ENCODE assay signal across 8 cellular contexts in genomic region chr10:89327803-89328441, GRCh38. TPM values are rescaled to one million over a fixed set of nuclear protein-coding genes. Genes with fewer than 3 reads are reported as not detected.
DNase-seq lines count a peak whose midpoint lies in the region; ATAC-seq and TF ChIP-seq lines count a peak whose summit lies in the region.

Gene IFIT3, plus strand, starts transcription at chr10:89327997. Its CDS starts 77 bp downstream, at chr10:89328074.

- H3K4me1 ChIP-seq in foreskin keratinocyte: peaks cover 18% of the 10 kb centered on the region

- peaks cover 3% of the 10 kb centered on the region for H3K36me3 Mint-ChIP-seq in activated naive CD4-positive, alpha-beta T cell treated with anti-CD3 and anti-CD28 coated beads, Interleukin-2, amount 50 U/mL, for 24 hours
- peaks cover 3% of the 10 kb centered on the region for H3K36me3 Mint-ChIP-seq in neural crest cell (ENCODE audit: low read depth)

- peaks cover 53% of the 10 kb centered on the region for H3K4me1 Mint-ChIP-seq in activated naive CD4-positive, alpha-beta T cell treated with anti-CD3 and anti-CD28 coated beads, Interleukin-2, amount 50 U/mL, for 24 hours
- H3K4me1 Mint-ChIP-seq in neural crest cell: peaks cover 51% of the 10 kb centered on the region

- peak within 1 kb of the TSS; percentile 93 for H3K4me3 Mint-ChIP-seq in activated naive CD4-positive, alpha-beta T cell treated with anti-CD3 and anti-CD28 coated beads, Interleukin-2, amount 50 U/mL, for 24 hours
- H3K4me3 Mint-ChIP-seq in neural crest cell: peak within 1 kb of the TSS; percentile 62

- DNase-seq in AG08395 (ENCODE audit: low spot score) (peak; percentile 95), GM13976 (ENCODE audit: low spot score) (peak; percentile 11), MV-4-11 (lab: John Stamatoyannopoulos, UW) (peak; percentile 57), foreskin keratinocyte (peak; percentile 57 to 78), neural crest cell (ENCODE audit: low read depth, low spot score) (peak; percentile 12), NCI-H1092 (lab: John Stamatoyannopoulos, UW) (no peak)

- H3K27ac Mint-ChIP-seq in activated naive CD4-positive, alpha-beta T cell treated with anti-CD3 and anti-CD28 coated beads, Interleukin-2, amount 50 U/mL, for 24 hours: peak within 1 kb of the TSS; percentile 87
- H3K27ac Mint-ChIP-seq in neural crest cell (ENCODE audit: unreplicated experiment): peak within 1 kb of the TSS; percentile 98

- ATAC-seq in foreskin keratinocyte (peak; percentile 69), HG02938 (IDR thresholded peaks at IDR 0.05; ENCODE audit: unreplicated experiment) (no peak)

- no peaks in the 10 kb centered on the region for H3K9me3 Mint-ChIP-seq in activated naive CD4-positive, alpha-beta T cell treated with anti-CD3 and anti-CD28 coated beads, Interleukin-2, amount 50 U/mL, for 24 hours
- peaks cover 3% of the 10 kb centered on the region for H3K9me3 Mint-ChIP-seq in neural crest cell

- no peaks in the 10 kb centered on the region for H3K27me3 ChIP-seq in foreskin keratinocyte

- H3K27ac ChIP-seq in foreskin keratinocyte: peak within 1 kb of the TSS; percentile 95

- TF ChIP-seq CTCF in GM13976 (IDR thresholded peaks at IDR 0.05; ENCODE audit: borderline replicate concordance, control extremely low read depth, extremely low read depth, insufficient read depth, missing control alignments): no peak
- no peak for TF ChIP-seq CTCF in foreskin keratinocyte (conservative IDR thresholded peaks at IDR 0.05)
- TF ChIP-seq CTCF in neural crest cell (conservative IDR thresholded peaks at IDR 0.05): no peak

- in situ Hi-C loops in GM13976 (cut with MboI; ENCODE audit: low sequenced_read_pairs, unreplicated experiment): no loop called here

- no peaks in the 10 kb centered on the region for H3K27me3 Mint-ChIP-seq in activated naive CD4-positive, alpha-beta T cell treated with anti-CD3 and anti-CD28 coated beads, Interleukin-2, amount 50 U/mL, for 24 hours
- no peaks in the 10 kb centered on the region for H3K27me3 Mint-ChIP-seq in neural crest cell (ENCODE audit: low read depth)

RNA-seq across cellular contexts. Expression of gene IFIT3, which starts in this region (rescaled TPM):
- total RNA-seq in foreskin keratinocyte (54.8 and 78.5 TPM in 2 replicates), neural crest cell (1.3 and 1.8 TPM in 2 replicates)
- 37.5 and 48.5 TPM in 2 replicates for polyA plus RNA-seq in foreskin keratinocyte

Comparison
In these comparisons a context has a peak if more than half of its experiments do, and no peak if none do; other contexts are left out.
1. RNA of gene IFIT3 (total RNA-seq): 54.8 to 78.5 TPM in foreskin keratinocyte; 1.3 to 1.8 TPM in neural crest cell; every median in the first group is over 10 times any median in the second.